22 cellular contexts compared by ENCODE assay signal in genomic region chr14:32584079-32584478, GRCh38.
"Had no signal": no experiment of that assay in that cellular context is flagged by ENCODE, and none has a peak within 500 bp of the region (broad histone marks: within the 10 kb centered on the region; RNA-seq: fewer than 3 reads in every experiment).

No MANE protein-coding gene starts in this region.

- ATAC-seq: left colon; naive thymus-derived CD4-positive, alpha-beta T cell; sciatic nerve; stimulated activated memory B cell treated with anti-CD40 and anti-IgM and Interleukin-4, amounts not matched to agents 10 μg/mL and 1 μg/mL and 100 μg/mL, for 72 hours had no signal

- H3K79me2 ChIP-seq: hepatocyte had no signal

- H3K4me1 ChIP-seq: esophagus squamous epithelium, spleen, tibial artery, upper lobe of left lung, uterus had no signal

- FAIRE-seq: endometrium had no signal

- H3K4me3 ChIP-seq: coronary artery, dorsolateral prefrontal cortex, esophagus squamous epithelium, hepatocyte, spleen, tibial artery, upper lobe of left lung, uterus had no signal

- H3K4me3 Mint-ChIP-seq: naive thymus-derived CD4-positive, alpha-beta T cell; nephron progenitor cell; stimulated activated memory B cell treated with anti-CD40 and anti-IgM and Interleukin-4, amounts not matched to agents 10 μg/mL and 1 μg/mL and 100 μg/mL, for 72 hours; stimulated activated naive CD8-positive, alpha-beta T cell treated with anti-CD3 and anti-CD28 coated beads, Interleukin-15, Interleukin-2, amounts not matched to agents 100 ng/mL and 50 ng/mL, for 24 hours had no signal

- H3K27me3 Mint-ChIP-seq: stimulated activated memory B cell treated with anti-CD40 and anti-IgM and Interleukin-4, amounts not matched to agents 10 μg/mL and 1 μg/mL and 100 μg/mL, for 72 hours had no signal

- H3K36me3 Mint-ChIP-seq: stimulated activated memory B cell treated with anti-CD40 and anti-IgM and Interleukin-4, amounts not matched to agents 10 μg/mL and 1 μg/mL and 100 μg/mL, for 72 hours had no signal

- H3K4me1 Mint-ChIP-seq: naive thymus-derived CD4-positive, alpha-beta T cell; stimulated activated memory B cell treated with anti-CD40 and anti-IgM and Interleukin-4, amounts not matched to agents 10 μg/mL and 1 μg/mL and 100 μg/mL, for 72 hours had no signal

- H3K9me3 ChIP-seq: tibial artery, uterus had no signal

- H3K27ac Mint-ChIP-seq: naive thymus-derived CD4-positive, alpha-beta T cell; nephron progenitor cell; stimulated activated memory B cell treated with anti-CD40 and anti-IgM and Interleukin-4, amounts not matched to agents 10 μg/mL and 1 μg/mL and 100 μg/mL, for 72 hours; stimulated activated naive CD8-positive, alpha-beta T cell treated with anti-CD3 and anti-CD28 coated beads, Interleukin-15, Interleukin-2, amounts not matched to agents 100 ng/mL and 50 ng/mL, for 24 hours had no signal

- H3K4me2 ChIP-seq: hepatocyte had no signal

- H3K27me3 ChIP-seq: dorsolateral prefrontal cortex, esophagus squamous epithelium, hepatocyte, spleen, tibial artery, upper lobe of left lung, uterus had no signal

- DNase-seq: dorsolateral prefrontal cortex; effector memory CD4-positive, alpha-beta T cell; esophagus squamous epithelium; foreskin melanocyte; head of caudate nucleus; left colon; naive thymus-derived CD4-positive, alpha-beta T cell; nephron progenitor cell; spleen; stimulated activated CD4-positive, alpha-beta T cell treated with anti-CD3 and anti-CD28 coated beads, Interleukin-15, amount 100 ng/mL, for 24 hours; stimulated activated CD4-positive, alpha-beta T cell treated with anti-CD3 and anti-CD28 coated beads, Interleukin-1b, Interleukin-23, amount 100 ng/mL, for 48 hours; stimulated activated CD4-positive, alpha-beta T cell treated with anti-CD3 and anti-CD28 coated beads, Interleukin-4, amount 100 ng/mL, for 24 hours; tibial artery; uterus had no signal

- H3K27ac ChIP-seq: coronary artery, dorsolateral prefrontal cortex, epithelial cell of prostate, esophagus squamous epithelium, hepatocyte, spleen, tibial artery, upper lobe of left lung, uterus had no signal

- H3K36me3 ChIP-seq: esophagus squamous epithelium, spleen, upper lobe of left lung, uterus had no signal

- H2AFZ ChIP-seq: hepatocyte had no signal
